ENCODE assay signal across 23 cellular contexts in genomic region chr9:133155156-133155555, GRCh38. TPM values are rescaled to one million over a fixed set of nuclear protein-coding genes. Genes with fewer than 3 reads are reported as not detected.
A peak's percentile ranks its signal among the peaks of the same experiment; 100 is the strongest.
DNase-seq lines count a peak whose midpoint lies in the region; FAIRE-seq and TF ChIP-seq lines count a peak whose summit lies in the region.
"Had no signal": no experiment of that assay in that cellular context is flagged by ENCODE, and none has a peak within 500 bp of the region (broad histone marks: within the 10 kb centered on the region; RNA-seq: fewer than 3 reads in every experiment).

No MANE protein-coding gene starts in this region.

- TF ChIP-seq POLR2A in esophagus muscularis mucosa (IDR thresholded peaks at IDR 0.05; ENCODE audit: low read depth) = no peak

- 71% methylated on average over 5 of the region's 9 CpGs for WGBS in esophagus muscularis mucosa

- peak; percentile 36 for FAIRE-seq in bronchial epithelial cell (lab: Jason Lieb, UNC)

- no peaks in the 10 kb centered on the region for H3K79me2 ChIP-seq in osteoblast (ENCODE audit: insufficient read depth, low read length)

- H3K9me3 ChIP-seq in left ventricle myocardium inferior (replicated peaks) (no peaks in the 10 kb centered on the region), osteoblast (ENCODE audit: low read depth, low read length) (no peaks in the 10 kb centered on the region), esophagus muscularis mucosa (no peaks in the 10 kb centered on the region)
- H3K9me3 ChIP-seq: BE2C had no signal

- TF ChIP-seq CTCF in left ventricle myocardium inferior (IDR thresholded peaks at IDR 0.05; ENCODE audit: borderline replicate concordance) (no peak), bronchial epithelial cell (IDR thresholded peaks at IDR 0.05; ENCODE audit: insufficient read depth, low read length, severe bottlenecking) (no peak), osteoblast (IDR thresholded peaks at IDR 0.05; ENCODE audit: extremely low read depth, low read depth, low read length) (no peak), esophagus muscularis mucosa (IDR thresholded peaks at IDR 0.05) (no peak)

- H3K27me3 ChIP-seq in left ventricle myocardium inferior (ENCODE audit: low read depth) (no peaks in the 10 kb centered on the region), bronchial epithelial cell (ENCODE audit: control insufficient read depth, insufficient read depth, low read length) (no peaks in the 10 kb centered on the region), osteoblast (ENCODE audit: insufficient read depth, low read length) (no peaks in the 10 kb centered on the region), esophagus muscularis mucosa (no peaks in the 10 kb centered on the region)
- H3K27me3 ChIP-seq: BE2C had no signal

- no peak overlapping the region for H3K4me2 ChIP-seq in osteoblast (ENCODE audit: insufficient read depth, low read length)
- H3K4me2 ChIP-seq: PC-9 had no signal

- H3K36me3 ChIP-seq in left ventricle myocardium inferior (peaks cover 8% of the 10 kb centered on the region), bronchial epithelial cell (ENCODE audit: control insufficient read depth, insufficient read depth, low read length) (no peaks in the 10 kb centered on the region), osteoblast (ENCODE audit: insufficient read depth, low read length) (no peaks in the 10 kb centered on the region), esophagus muscularis mucosa (peaks cover 0 to 50% (median 20%) of the 10 kb centered on the region in 4 donors)
- H3K36me3 ChIP-seq: BE2C had no signal

- H4K20me1 ChIP-seq in osteoblast (ENCODE audit: insufficient read depth, low read length) = no peaks in the 10 kb centered on the region

- H3K4me3 ChIP-seq in left ventricle myocardium inferior (no peak overlapping the region), bronchial epithelial cell (ENCODE audit: low read depth, low read length) (no peak overlapping the region), osteoblast (ENCODE audit: insufficient read depth, low read length) (no peak overlapping the region), esophagus muscularis mucosa (no peak overlapping the region)
- H3K4me3 ChIP-seq: PC-9 had no signal

- peak; percentile 6 for DNase-seq in left ventricle myocardium inferior
- no peak for DNase-seq in cardiac septum (ENCODE audit: low spot score)
- DNase-seq in bronchial epithelial cell (ENCODE audit: low read depth) = no peak
- DNase-seq in osteoblast (ENCODE audit: insufficient read length, low spot score, missing footprints) = peak; percentile 76
- DNase-seq in activated CD4-positive, alpha-beta T cell treated with anti-CD3 and anti-CD28 coated beads, Interleukin-2, amount 50 U/mL, for 48 hours = no peak
- DNase-seq in activated effector memory CD4-positive, alpha-beta T cell treated with anti-CD3 and anti-CD28 coated beads, Interleukin-2, amount 50 U/mL, for 16 hours = no peak
- no peak for DNase-seq in esophagus muscularis mucosa (ENCODE audit: extremely low spot score)
- DNase-seq: BE2C; CD4-positive, CD25-positive, alpha-beta regulatory T cell; COR-L47; DMS 273 treated with DMSO at 0.1 percent for 48 hours; DMS79 treated with DMSO at 0.1 percent for 48 hours; IMR-90; NCI-H1105; NCI-H146; NCI-H2029 treated with DMSO at 0.1 percent for 48 hours; NCI-H226; NCI-H510A treated with DMSO at 0.1 percent for 48 hours; NCI-H748 treated with DMSO at 0.1 percent for 48 hours; RPMI8226 had no signal

- no peak overlapping the region for H2AFZ ChIP-seq in osteoblast (ENCODE audit: low read length)
- H2AFZ ChIP-seq: PC-9 had no signal

- H3K4me1 ChIP-seq in left ventricle myocardium inferior (peaks cover 5% of the 10 kb centered on the region), osteoblast (ENCODE audit: insufficient read depth, low read length) (no peaks in the 10 kb centered on the region), esophagus muscularis mucosa (peaks cover 0 to 7% (median 0%) of the 10 kb centered on the region in 4 donors)

- intact Hi-C loops in left ventricle myocardium inferior (cut with micrococcal nuclease) = no loop called here
- intact Hi-C loops in cardiac septum (cut with DNase I) = no loop called here
- intact Hi-C loops in esophagus muscularis mucosa (cut with DNase I) = no loop called here

- TF ChIP-seq EP300 in esophagus muscularis mucosa (IDR thresholded peaks at IDR 0.05) = no peak

- H3K27ac ChIP-seq in left ventricle myocardium inferior (replicated peaks) (no peak overlapping the region), osteoblast (ENCODE audit: low read depth, low read length) (no peak overlapping the region), esophagus muscularis mucosa (replicated peaks in 1 of 4) (no peak overlapping the region)
- H3K27ac ChIP-seq: PC-9 had no signal

RNA-seq across cellular contexts. Expression of gene GBGT1, which starts 8.6 kb away (rescaled TPM):
- total RNA-seq in left ventricle myocardium inferior (6.3 TPM), cardiac septum (4.6 TPM), bronchial epithelial cell (1.0 and 1.1 TPM in 2 replicates), osteoblast (3.3 and 3.8 TPM in 2 replicates), esophagus muscularis mucosa (10 to 100 TPM; 15.9 to 19.1 (median 17.5) TPM)
- total RNA-seq: H4 had no signal

RNA-seq across cellular contexts. Expression of gene RALGDS, which starts 34.1 kb away (rescaled TPM):
- 24.6 TPM for total RNA-seq in left ventricle myocardium inferior
- total RNA-seq in cardiac septum = 23.9 TPM
- total RNA-seq in bronchial epithelial cell = 18.7 and 21.1 TPM in 2 replicates
- 11.2 and 12.7 TPM in 2 replicates for total RNA-seq in osteoblast
- total RNA-seq in esophagus muscularis mucosa = 10 to 100 TPM; 48.6 to 67.4 (median 54.8) TPM

RNA-seq across cellular contexts. Expression of gene OBP2B, which starts 53.9 kb away (rescaled TPM):
- total RNA-seq in left ventricle myocardium inferior (not detected), cardiac septum (not detected), bronchial epithelial cell (not detected in 2 replicates), osteoblast (not detected in 2 replicates), esophagus muscularis mucosa (not detected)
- total RNA-seq: A673; CD4-positive, CD25-positive, alpha-beta regulatory T cell; H4; IMR-90; PC-9 had no signal

Comparison
In these comparisons a context has a peak if more than half of its experiments do, and no peak if none do; other contexts are left out.
1. DNase-seq: peak in left ventricle myocardium inferior (single experiment) and osteoblast (single experiment); none in cardiac septum (single experiment), bronchial epithelial cell (single experiment), activated CD4-positive, alpha-beta T cell treated with anti-CD3 and anti-CD28 coated beads, Interleukin-2, amount 50 U/mL, for 48 hours (0 of 2), activated effector memory CD4-positive, alpha-beta T cell treated with anti-CD3 and anti-CD28 coated beads, Interleukin-2, amount 50 U/mL, for 16 hours (single experiment) and esophagus muscularis mucosa (single experiment).